10 cellular contexts compared by ENCODE assay signal in genomic region chr13:96994030-96994848, GRCh38. TPM values are rescaled to one million over a fixed set of nuclear protein-coding genes. Genes with fewer than 3 reads are reported as not detected.
A peak's percentile ranks its signal among the peaks of the same experiment; 100 is the strongest.
DNase-seq lines count a peak whose midpoint lies in the region; TF ChIP-seq lines count a peak whose summit lies in the region.
"Had no signal": no experiment of that assay in that cellular context is flagged by ENCODE, and none has a peak within 500 bp of the region (broad histone marks: within the 10 kb centered on the region; RNA-seq: fewer than 3 reads in every experiment).

Gene OXGR1 (minus strand): TSS chr13:96994476. CDS start chr13:96987759, 6,717 bp downstream.

- no peak within 1 kb of the TSS for H4K8ac ChIP-seq in mesenchymal stem cell (ENCODE audit: low read length)

- peak within 1 kb of the TSS; percentile 3 for H3K4me2 ChIP-seq in mesenchymal stem cell (ENCODE audit: low read length, poor library complexity, severe bottlenecking)

- intact Hi-C loops in dorsolateral prefrontal cortex (cut with DNase I) (no loop called here), transverse colon (cut with DNase I; ENCODE audit: low total_unique reads) (no loop called here)

- H4K91ac ChIP-seq in mesenchymal stem cell (ENCODE audit: low read length): no peak within 1 kb of the TSS

- H3K4ac ChIP-seq in mesenchymal stem cell (ENCODE audit: low read depth in 1 of 2, low read length in 2 of 2): no peak within 1 kb of the TSS

- no peak within 1 kb of the TSS for H3K18ac ChIP-seq in mesenchymal stem cell (ENCODE audit: low read depth in 1 of 2, low read length in 2 of 2)

- H3K4me1 ChIP-seq in mesenchymal stem cell (ENCODE audit: control insufficient read depth, insufficient read depth, low read depth, low read length): peaks cover 5% of the 10 kb centered on the region
- peaks cover 0 to 14% (median 9%) of the 10 kb centered on the region in 4 donors for H3K4me1 ChIP-seq in transverse colon

- H2BK120ac ChIP-seq in mesenchymal stem cell (ENCODE audit: low read depth, low read length): no peak within 1 kb of the TSS

- H3K14ac ChIP-seq in mesenchymal stem cell (ENCODE audit: low read length in 2 of 2): no peak within 1 kb of the TSS

- peak within 1 kb of the TSS; percentile 40 for H3K9ac ChIP-seq in mesenchymal stem cell (ENCODE audit: low read length)

- H2BK5ac ChIP-seq in mesenchymal stem cell (ENCODE audit: low read depth, low read length, poor library complexity, severe bottlenecking): no peak within 1 kb of the TSS

- peak within 1 kb of the TSS in 5 of 59 donors; percentile 5 to 73 (median 36) for H3K27ac ChIP-seq in dorsolateral prefrontal cortex
- H3K27ac ChIP-seq in mesenchymal stem cell (ENCODE audit: low read length, poor library complexity, severe bottlenecking): no peak within 1 kb of the TSS
- H3K27ac ChIP-seq in transverse colon: peak within 1 kb of the TSS in 3 of 4 donors; percentile 12 to 56 (median 28)
- H3K27ac ChIP-seq: C4-2B had no signal

- no peak for TF ChIP-seq POLR2A in transverse colon (IDR thresholded peaks at IDR 0.05)

- H2BK15ac ChIP-seq in mesenchymal stem cell (ENCODE audit: low read depth, poor library complexity, severe bottlenecking): no peak within 1 kb of the TSS

- WGBS in mesenchymal stem cell: 22% methylated on average over 52 of the region's 52 CpGs
- WGBS in transverse colon (ENCODE audit: low coverage in 1 of 2), 2 donors: 6 to 12% methylated on average over 12 to 46 of the region's 52 CpGs

- in situ Hi-C loops in transverse colon (cut with MboI; ENCODE audit: low pct_ligation_motif_present in 1 of 4, low pct_unique_long_range_greater_than_20kb in 1 of 4, low sequenced_read_pairs in 3 of 4) (no loop called here), KBM-7 (cut with MboI; ENCODE audit: low pct_unique_long_range_greater_than_20kb, low sequenced_read_pairs) (no loop called here)

- DNase-seq in NCI-H2171 treated with DMSO at 0.1 percent for 48 hours (lab: John Stamatoyannopoulos, UW): peak; percentile 10
- DNase-seq in NCI-H2171 (lab: John Stamatoyannopoulos, UW): no peak
- peak in 3 of 10 donors; percentile 38 to 56 (median 47) for DNase-seq in dorsolateral prefrontal cortex
- no peak for DNase-seq in mesenchymal stem cell
- DNase-seq in transverse colon: peak; percentile 14
- no peak for DNase-seq in NCI-H2107 (lab: John Stamatoyannopoulos, UW)
- DNase-seq in NCI-H2029 (lab: John Stamatoyannopoulos, UW): no peak
- DNase-seq in KBM-7: no peak

- peaks cover 0 to 4% (median 0%) of the 10 kb centered on the region in 45 donors for H3K27me3 ChIP-seq in dorsolateral prefrontal cortex
- peaks cover 28 to 47% of the 10 kb centered on the region in 2 experiments for H3K27me3 ChIP-seq in mesenchymal stem cell (ENCODE audit: control insufficient read depth in 1 of 2, insufficient read depth in 1 of 2, low read length in 2 of 2)
- peaks cover 18% of the 10 kb centered on the region for H3K27me3 ChIP-seq in transverse colon

- no peak within 1 kb of the TSS for H2AFZ ChIP-seq in mesenchymal stem cell (ENCODE audit: low read depth, low read length)

- H3K9me3 ChIP-seq in mesenchymal stem cell (ENCODE audit: control insufficient read depth, low read length) (no peaks in the 10 kb centered on the region), transverse colon (no peaks in the 10 kb centered on the region)

- peak in 19 of 56 donors; percentile 8 to 44 (median 18) for TF ChIP-seq CTCF in dorsolateral prefrontal cortex (IDR thresholded peaks at IDR 0.05 in 54 of 56, conservative IDR thresholded peaks at IDR 0.05 in 2 of 56; ENCODE audit: low read depth in 1 of 56, partially characterized antibody in 56 of 56)
- TF ChIP-seq CTCF in transverse colon (IDR thresholded peaks at IDR 0.05): no peak

- H3K23ac ChIP-seq in mesenchymal stem cell (ENCODE audit: low read length in 2 of 2): no peak within 1 kb of the TSS

- no peak within 1 kb of the TSS for H2BK12ac ChIP-seq in mesenchymal stem cell (ENCODE audit: low read length in 2 of 2)

- no peaks in the 10 kb centered on the region for H3K79me1 ChIP-seq in mesenchymal stem cell (replicated peaks; ENCODE audit: low read length, poor library complexity, severe bottlenecking)

- H3K4me3 ChIP-seq in dorsolateral prefrontal cortex: peak within 1 kb of the TSS; percentile 35 to 85 (median 73)
- H3K4me3 ChIP-seq in mesenchymal stem cell (ENCODE audit: insufficient read depth in 1 of 2, low read depth in 1 of 2, low read length in 2 of 2): peak within 1 kb of the TSS in 1 of 2 experiments; percentile 75
- peak within 1 kb of the TSS; percentile 38 to 57 (median 46) for H3K4me3 ChIP-seq in transverse colon

- H2AK5ac ChIP-seq in mesenchymal stem cell (ENCODE audit: low read length, severe bottlenecking): no peak within 1 kb of the TSS

- no peak for TF ChIP-seq EP300 in transverse colon (IDR thresholded peaks at IDR 0.05; ENCODE audit: low read depth)

- no peaks in the 10 kb centered on the region for H3K36me3 ChIP-seq in mesenchymal stem cell (ENCODE audit: control insufficient read depth in 1 of 2, insufficient read depth in 2 of 2, low read depth in 1 of 2, low read length in 2 of 2)
- no peaks in the 10 kb centered on the region for H3K36me3 ChIP-seq in transverse colon

RNA-seq across cellular contexts. Expression of gene OXGR1, which starts in this region (rescaled TPM):
- total RNA-seq in dorsolateral prefrontal cortex (1 to 10 TPM in 90 of 120 experiments, under 1 TPM in 30; 0.33 to 4.9 (median 1.7) TPM), transverse colon (1 to 10 TPM in 2 of 4 donors, not detected in 2; 2.0 to 2.5 TPM)
- not detected for polyA plus RNA-seq in mesenchymal stem cell (2013, experiment 1 of 2)
- polyA plus RNA-seq in mesenchymal stem cell (2013, experiment 2 of 2): not detected
- total RNA-seq: glomerular endothelial cell had no signal

Comparison
In these comparisons a context has a peak if more than half of its experiments do, and no peak if none do; other contexts are left out.
1. DNase-seq: peak in NCI-H2171 treated with DMSO at 0.1 percent for 48 hours (single experiment) and transverse colon (single experiment); none in NCI-H2171 (single experiment), mesenchymal stem cell (single experiment), NCI-H2107 (single experiment), NCI-H2029 (single experiment) and KBM-7 (single experiment).